Comparison of ENCODE assay signal across 13 cellular contexts in the genomic region with DNA sequence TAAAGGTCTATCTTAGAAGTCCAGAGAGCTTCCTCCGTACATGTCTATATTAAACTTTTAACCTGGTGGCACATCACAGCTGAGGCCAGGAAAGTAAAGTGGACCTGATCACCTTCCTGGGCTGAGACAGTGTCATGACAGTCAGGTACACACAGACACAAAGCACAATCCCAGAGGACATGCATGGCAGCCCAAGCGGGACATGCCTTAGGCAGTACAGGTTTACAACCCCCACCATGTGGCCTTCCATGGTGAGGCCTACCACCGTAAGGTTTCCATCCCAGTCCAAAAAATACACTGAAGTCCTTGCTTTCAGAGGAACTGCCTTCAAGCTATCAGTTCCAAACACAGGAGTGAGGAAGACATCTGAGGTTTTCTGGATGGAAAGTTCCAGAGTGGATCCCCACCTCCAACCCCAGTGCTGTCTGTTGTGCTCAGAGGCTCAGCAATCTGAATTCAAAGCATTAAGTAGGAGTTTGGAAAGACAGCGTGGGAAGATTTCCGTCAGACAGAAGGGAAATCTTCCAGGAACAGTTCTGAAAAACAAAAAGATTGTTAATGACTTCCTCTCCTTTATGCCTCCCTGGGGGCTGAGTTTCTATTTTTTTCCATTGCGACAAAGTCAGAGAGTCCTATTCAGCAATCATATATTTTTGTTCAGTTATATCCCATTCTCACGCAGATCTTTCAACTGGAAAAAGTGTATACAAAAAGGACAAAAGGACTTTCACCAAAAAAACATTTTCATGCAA. TPM values are rescaled to one million over a fixed set of nuclear protein-coding genes. Genes with fewer than 3 reads are reported as not detected.
DNase-seq lines count a peak whose midpoint lies in the region; ATAC-seq and TF ChIP-seq lines count a peak whose summit lies in the region.
"Had no signal": no experiment of that assay in that cellular context is flagged by ENCODE, and none has a peak within 500 bp of the region (broad histone marks: within the 10 kb centered on the region; RNA-seq: fewer than 3 reads in every experiment).

No MANE protein-coding gene starts in this region.

- H3K27ac Mint-ChIP-seq in activated CD8-positive, alpha-beta T cell treated with anti-CD3 and anti-CD28 coated beads, Interleukin-2, amount 10 ng/mL, durations not matched to agents 7 days and 5 days = no peak overlapping the region
- H3K27ac Mint-ChIP-seq: activated naive CD8-positive, alpha-beta T cell had no signal

- H3K27ac ChIP-seq in duodenal mucosa (ENCODE audit: low read depth, low read length) = peak overlapping the region; percentile 39
- H3K27ac ChIP-seq in mesodermal cell (ENCODE audit: low read depth, low read length, severe bottlenecking) = peak overlapping the region; percentile 76
- H3K27ac ChIP-seq in thyroid gland = peak overlapping the region in 2 of 3 donors; percentile 31 to 58

- peaks cover 42 to 44% of the 10 kb centered on the region in 2 donors for H3K4me1 ChIP-seq in duodenal mucosa (ENCODE audit: control insufficient read depth in 1 of 2, insufficient read depth in 2 of 2, low read length in 2 of 2)
- H3K4me1 ChIP-seq in mesodermal cell (ENCODE audit: control insufficient read depth, insufficient read depth, low read length, poor library complexity, severe bottlenecking) = peaks cover 19% of the 10 kb centered on the region
- H3K4me1 ChIP-seq in thyroid gland = peaks cover 14 to 46% of the 10 kb centered on the region in 2 donors

- intact Hi-C loops in thyroid gland (cut with DNase I) = no loop called here

- H3K4me3 Mint-ChIP-seq in activated CD8-positive, alpha-beta T cell treated with anti-CD3 and anti-CD28 coated beads, Interleukin-2, amount 10 ng/mL, durations not matched to agents 7 days and 5 days = no peak overlapping the region
- H3K4me3 Mint-ChIP-seq: activated naive CD8-positive, alpha-beta T cell had no signal

- no peaks in the 10 kb centered on the region for H3K9me3 Mint-ChIP-seq in activated CD8-positive, alpha-beta T cell treated with anti-CD3 and anti-CD28 coated beads, Interleukin-2, amount 10 ng/mL, durations not matched to agents 7 days and 5 days (ENCODE audit: insufficient read depth)

- CTCF ChIA-PET in activated CD8-positive, alpha-beta T cell treated with anti-CD3 and anti-CD28 coated beads, Interleukin-2, amount 10 ng/mL, durations not matched to agents 7 days and 5 days (lab: Charles Lee) = no interaction called here

- DNase-seq in NOMO-1 treated with DMSO at 0.1 percent for 48 hours (lab: John Stamatoyannopoulos, UW; ENCODE audit: unreplicated experiment) = peak; percentile 24
- no peak for DNase-seq in NOMO-1 treated with dmso at 0.1 percent for 144 hours (lab: John Stamatoyannopoulos, UW; ENCODE audit: unreplicated experiment)
- no peak for DNase-seq in thyroid gland
- DNase-seq in NCI-H82 (lab: John Stamatoyannopoulos, UW) = no peak
- DNase-seq in activated CD8-positive, alpha-beta T cell treated with anti-CD3 and anti-CD28 coated beads, Interleukin-2, amount 10 ng/mL, durations not matched to agents 7 days and 5 days = no peak
- DNase-seq in effector CD8-positive, alpha-beta T cell (lab: John Stamatoyannopoulos, UW) = no peak
- DNase-seq: NCI-H446, RPMI8226 had no signal

- no peaks in the 10 kb centered on the region for H3K27me3 ChIP-seq in duodenal mucosa (ENCODE audit: control insufficient read depth in 1 of 2, insufficient read depth in 2 of 2, low read length in 2 of 2)
- H3K27me3 ChIP-seq in thyroid gland = no peaks in the 10 kb centered on the region

- POLR2A ChIA-PET in activated CD8-positive, alpha-beta T cell treated with anti-CD3 and anti-CD28 coated beads, Interleukin-2, amount 10 ng/mL, durations not matched to agents 7 days and 5 days (lab: Charles Lee) = no interaction called here

- H3K27me3 Mint-ChIP-seq in activated CD8-positive, alpha-beta T cell treated with anti-CD3 and anti-CD28 coated beads, Interleukin-2, amount 10 ng/mL, durations not matched to agents 7 days and 5 days (ENCODE audit: low read depth) = peaks cover 13% of the 10 kb centered on the region

- no peak for TF ChIP-seq POLR2A in thyroid gland (IDR thresholded peaks at IDR 0.05)

- H3K9me3 ChIP-seq in duodenal mucosa (ENCODE audit: control insufficient read depth in 1 of 2, low read length in 2 of 2) = no peaks in the 10 kb centered on the region
- no peaks in the 10 kb centered on the region for H3K9me3 ChIP-seq in mesodermal cell (ENCODE audit: control insufficient read depth, low read length)
- H3K9me3 ChIP-seq in thyroid gland = no peaks in the 10 kb centered on the region

- H3K36me3 Mint-ChIP-seq in activated CD8-positive, alpha-beta T cell treated with anti-CD3 and anti-CD28 coated beads, Interleukin-2, amount 10 ng/mL, durations not matched to agents 7 days and 5 days (ENCODE audit: low read depth) = peaks cover 10% of the 10 kb centered on the region

- H3K4me1 Mint-ChIP-seq in activated CD8-positive, alpha-beta T cell treated with anti-CD3 and anti-CD28 coated beads, Interleukin-2, amount 10 ng/mL, durations not matched to agents 7 days and 5 days (ENCODE audit: low read depth) = peaks cover 19% of the 10 kb centered on the region

- H3K9ac ChIP-seq in duodenal mucosa (ENCODE audit: low read depth in 1 of 2, low read length in 2 of 2) = no peak overlapping the region

- ATAC-seq in activated CD8-positive, alpha-beta T cell treated with anti-CD3 and anti-CD28 coated beads, Interleukin-2, amount 10 ng/mL, durations not matched to agents 7 days and 5 days = no peak

- WGBS in mesodermal cell (ENCODE audit: insufficient coverage in 2 of 2), 2 experiments = 90 to 94% methylated on average over 3 to 4 of the region's 7 CpGs
- WGBS in thyroid gland, 2 donors = 77 to 83% methylated on average over 7 of the region's 7 CpGs

- no peaks in the 10 kb centered on the region for H3K36me3 ChIP-seq in duodenal mucosa (ENCODE audit: control insufficient read depth in 1 of 2, insufficient read depth in 2 of 2, low read length in 2 of 2)
- no peaks in the 10 kb centered on the region for H3K36me3 ChIP-seq in mesodermal cell (ENCODE audit: control insufficient read depth, insufficient read depth, low read length)
- no peaks in the 10 kb centered on the region for H3K36me3 ChIP-seq in thyroid gland

- no peak for TF ChIP-seq CTCF in thyroid gland (IDR thresholded peaks at IDR 0.05)

- no peak overlapping the region for H3K4me3 ChIP-seq in duodenal mucosa (ENCODE audit: low read depth in 1 of 2, low read length in 2 of 2)
- H3K4me3 ChIP-seq in mesodermal cell (ENCODE audit: extremely low read depth, insufficient read depth, low read length, poor library complexity, severe bottlenecking) = no peak overlapping the region
- H3K4me3 ChIP-seq in thyroid gland (replicated peaks in 1 of 3) = no peak overlapping the region

RNA-seq across cellular contexts. Expression of a gene that starts 20.1 kb away (rescaled TPM):
- polyA plus RNA-seq in mesodermal cell (2013, experiment 1 of 2) = 4.4 TPM
- 3.7 TPM for polyA plus RNA-seq in mesodermal cell (2013, experiment 2 of 2)
- 10 to 100 TPM in 1 of 4 donors, 1 to 10 TPM in 3; 5.9 to 11.4 (median 8.8) TPM for total RNA-seq in thyroid gland
- 10 to 100 TPM; 42.8 to 43.7 TPM for total RNA-seq in activated CD8-positive, alpha-beta T cell treated with anti-CD3 and anti-CD28 coated beads, Interleukin-2, amount 10 ng/mL, durations not matched to agents 7 days and 5 days

RNA-seq across cellular contexts. Expression of a gene that starts 30.0 kb away (rescaled TPM):
- polyA plus RNA-seq in mesodermal cell (2013, experiment 1 of 2) = not detected
- polyA plus RNA-seq in mesodermal cell (2013, experiment 2 of 2) = not detected
- not detected for total RNA-seq in thyroid gland
- total RNA-seq in activated CD8-positive, alpha-beta T cell treated with anti-CD3 and anti-CD28 coated beads, Interleukin-2, amount 10 ng/mL, durations not matched to agents 7 days and 5 days = not detected
- total RNA-seq: A172, LHCN-M2 had no signal

RNA-seq across cellular contexts. Expression of a gene that starts 44.5 kb away (rescaled TPM):
- polyA plus RNA-seq in mesodermal cell (2013, experiment 1 of 2) = 4.6 TPM
- polyA plus RNA-seq in mesodermal cell (2013, experiment 2 of 2) = 6.8 TPM
- total RNA-seq in thyroid gland = 10 to 100 TPM in 2 of 4 donors, 1 to 10 TPM in 2; 5.5 to 15.9 (median 10.0) TPM
- 10 to 100 TPM; 29.8 to 31.8 TPM for total RNA-seq in activated CD8-positive, alpha-beta T cell treated with anti-CD3 and anti-CD28 coated beads, Interleukin-2, amount 10 ng/mL, durations not matched to agents 7 days and 5 days

RNA-seq across cellular contexts. Expression of a gene that starts 46.0 kb away (rescaled TPM):
- 0.29 TPM for polyA plus RNA-seq in mesodermal cell (2013, experiment 1 of 2)
- 0.20 TPM for polyA plus RNA-seq in mesodermal cell (2013, experiment 2 of 2)
- 1 to 10 TPM; 3.4 to 5.4 (median 4.6) TPM for total RNA-seq in thyroid gland
- 1 to 10 TPM; 7.3 TPM for total RNA-seq in activated CD8-positive, alpha-beta T cell treated with anti-CD3 and anti-CD28 coated beads, Interleukin-2, amount 10 ng/mL, durations not matched to agents 7 days and 5 days
